ENCODE assay signal across 8 cellular contexts in the genomic region with DNA sequence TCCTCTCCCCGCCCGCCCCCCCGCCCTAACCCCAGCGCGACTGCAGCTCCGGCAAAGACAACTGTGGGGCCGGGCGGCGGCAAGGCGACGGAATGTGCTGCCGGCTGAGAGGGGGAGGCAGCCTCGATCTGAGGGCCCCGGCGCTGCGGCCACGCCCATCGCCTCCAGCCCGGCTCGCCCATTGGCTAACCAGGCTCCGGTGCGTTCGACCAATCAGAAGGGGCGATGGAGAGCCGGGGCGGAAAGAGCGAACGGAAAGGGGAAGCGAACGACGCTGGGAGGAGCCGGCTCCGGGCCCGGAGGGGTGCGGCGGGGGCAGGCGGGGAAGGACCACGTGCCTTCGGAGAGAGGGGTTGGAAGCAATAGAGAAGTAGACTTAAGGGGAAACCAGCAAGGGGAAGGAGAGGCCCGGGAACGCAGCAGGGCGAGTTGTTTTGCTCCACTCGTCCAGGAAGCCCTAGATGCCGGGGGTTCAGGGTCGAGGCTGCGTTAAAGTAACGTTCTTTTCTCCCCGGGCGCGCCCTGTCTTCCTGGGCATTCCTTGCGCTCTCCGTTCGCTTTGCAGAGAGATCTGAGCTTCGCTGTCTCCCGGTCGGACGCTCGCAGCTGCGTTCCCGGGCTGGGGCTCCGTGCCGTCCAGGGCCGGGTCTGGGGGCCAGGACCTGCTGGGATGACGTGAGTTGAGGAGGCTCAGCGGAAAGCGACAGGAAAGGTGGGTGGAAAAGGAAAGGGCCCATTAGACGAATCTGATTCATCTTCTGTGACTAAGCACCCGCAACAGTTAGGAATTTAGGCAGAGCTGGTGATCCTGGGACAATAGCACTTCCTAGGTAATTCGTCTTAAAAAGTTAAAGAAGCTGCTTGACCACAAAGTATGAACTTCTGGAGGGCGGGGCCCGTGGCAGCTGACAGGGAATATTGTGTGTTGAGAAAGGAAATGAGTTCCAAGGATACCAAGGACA. TPM values are rescaled to one million over a fixed set of nuclear protein-coding genes. Genes with fewer than 3 reads are reported as not detected.
DNase-seq lines count a peak whose midpoint lies in the region; ATAC-seq and TF ChIP-seq lines count a peak whose summit lies in the region.

A gene with protein sequence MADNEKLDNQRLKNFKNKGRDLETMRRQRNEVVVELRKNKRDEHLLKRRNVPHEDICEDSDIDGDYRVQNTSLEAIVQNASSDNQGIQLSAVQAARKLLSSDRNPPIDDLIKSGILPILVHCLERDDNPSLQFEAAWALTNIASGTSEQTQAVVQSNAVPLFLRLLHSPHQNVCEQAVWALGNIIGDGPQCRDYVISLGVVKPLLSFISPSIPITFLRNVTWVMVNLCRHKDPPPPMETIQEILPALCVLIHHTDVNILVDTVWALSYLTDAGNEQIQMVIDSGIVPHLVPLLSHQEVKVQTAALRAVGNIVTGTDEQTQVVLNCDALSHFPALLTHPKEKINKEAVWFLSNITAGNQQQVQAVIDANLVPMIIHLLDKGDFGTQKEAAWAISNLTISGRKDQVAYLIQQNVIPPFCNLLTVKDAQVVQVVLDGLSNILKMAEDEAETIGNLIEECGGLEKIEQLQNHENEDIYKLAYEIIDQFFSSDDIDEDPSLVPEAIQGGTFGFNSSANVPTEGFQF (minus strand): TSS at position 130 of the 962 bp plus-strand sequence. CDS start 289 bp downstream, outside the sequence.

- peak within 1 kb of the TSS; percentile 77 for H2BK120ac ChIP-seq in IMR-90 (ENCODE audit: low read depth, low read length)

- TSS peak; percentile 73 for BruUV-seq in IMR-90 (replicated peaks; lab: Mats Ljungman, UMichigan)

- no peak for TF ChIP-seq RAD21 in IMR-90 (IDR thresholded peaks at IDR 0.05; ENCODE audit: low read length)

- peak within 1 kb of the TSS; percentile 65 for H3K18ac ChIP-seq in IMR-90 (ENCODE audit: low read depth, low read length)

- peak within 1 kb of the TSS; percentile 75 for H3K4me3 ChIP-seq in IMR-90 (ENCODE audit: insufficient read depth, low read depth, low read length)
- peak within 1 kb of the TSS; percentile 83 for H3K4me3 ChIP-seq in mononuclear cell (ENCODE audit: low read length)

- peaks cover 42% of the 10 kb centered on the region for H4K20me1 ChIP-seq in IMR-90 (ENCODE audit: insufficient read depth, low read length)

- H3K4me2 ChIP-seq in IMR-90 (ENCODE audit: low read depth, low read length) = peak within 1 kb of the TSS; percentile 97

- H4K5ac ChIP-seq in IMR-90 (ENCODE audit: low read depth, low read length) = peak within 1 kb of the TSS; percentile 32

- peak within 1 kb of the TSS; percentile 78 for H4K91ac ChIP-seq in IMR-90 (ENCODE audit: insufficient read depth, low read depth, low read length)

- CTCF ChIA-PET in IMR-90 (lab: Yijun Ruan, JAX) = no interaction called here

- POLR2A ChIA-PET in IMR-90 (lab: Charles Lee; ENCODE audit: unreplicated experiment) = interaction anchor here (0.5 kb wide), 1 partner anchor 138 kb away, joined by 3 read pairs; no protein-coding TSS in a partner anchor

- dilution Hi-C loops in IMR-90 (cut with HindIII; ENCODE audit: low sequenced_read_pairs, unreplicated experiment) = no loop called here

- TF ChIP-seq CTCF in IMR-90 (conservative IDR thresholded peaks at IDR 0.05; ENCODE audit: low read depth, low read length) = no peak

- H2AK9ac ChIP-seq in IMR-90 (replicated peaks; ENCODE audit: low read depth, low read length, poor library complexity) = peak within 1 kb of the TSS; percentile 93

- H3K23ac ChIP-seq in IMR-90 (ENCODE audit: low read depth, low read length) = peak within 1 kb of the TSS; percentile 84

- peak within 1 kb of the TSS; percentile 85 for H3K9ac ChIP-seq in IMR-90 (ENCODE audit: low read depth, low read length)

- peak; percentile 93 for ATAC-seq in GM21528 (IDR thresholded peaks at IDR 0.05; ENCODE audit: low FRiP score, unreplicated experiment)
- ATAC-seq in IMR-90 (ENCODE audit: low read depth) = peak; percentile 91

- H2BK15ac ChIP-seq in IMR-90 (ENCODE audit: low read depth, low read length) = peak within 1 kb of the TSS; percentile 70; the same call in 1 of the 3 replicates

- peak within 1 kb of the TSS; percentile 92 for H3K56ac ChIP-seq in IMR-90 (ENCODE audit: extremely low read depth, insufficient read depth, low read length)

- H2BK5ac ChIP-seq in IMR-90 (ENCODE audit: low read depth, low read length, poor library complexity, severe bottlenecking) = peak within 1 kb of the TSS; percentile 92

- H2AK5ac ChIP-seq in IMR-90 (ENCODE audit: low read depth, low read length) = peak within 1 kb of the TSS; percentile 73

- H2AFZ ChIP-seq in IMR-90 (replicated peaks; ENCODE audit: low read length, poor library complexity) = peak within 1 kb of the TSS; percentile 94

- H3K79me1 ChIP-seq in IMR-90 (ENCODE audit: low read depth in 1 of 2, low read length in 2 of 2) = peaks cover 16 to 27% of the 10 kb centered on the region in 2 experiments

- H3K9me1 ChIP-seq in IMR-90 (ENCODE audit: insufficient read depth, low read length) = peaks cover 3% of the 10 kb centered on the region; the same call in 1 of the 2 replicates

- 0% methylated on average over 29 of the region's 71 CpGs; no CpG with 5 or more reads in 1 of the 2 experiments for WGBS in IMR-90 (ENCODE audit: extremely low coverage in 2 of 2, insufficient read length in 1 of 2), 2 experiments

- TF ChIP-seq POLR2A in IMR-90 (IDR thresholded peaks at IDR 0.05; ENCODE audit: low read depth, low read length) = peak; percentile 93

- H3K4me1 ChIP-seq in IMR-90 (ENCODE audit: control insufficient read depth, insufficient read depth, low read length) (no peaks in the 10 kb centered on the region), mononuclear cell (ENCODE audit: insufficient read depth, low read length) (peaks cover 25% of the 10 kb centered on the region)

- intact Hi-C loops in IMR-90 (cut with micrococcal nuclease) = loop anchor here (5.0 to 10.0 kb wide), 2 partner anchors 192 to 659 kb away; a partner anchor contains a TSS

- H3K27me3 ChIP-seq in IMR-90 (ENCODE audit: control insufficient read depth, insufficient read depth, low read length) (no peaks in the 10 kb centered on the region), mononuclear cell (ENCODE audit: insufficient read depth, low read length) (no peaks in the 10 kb centered on the region)

- in situ Hi-C loops in IMR-90 (cut with MboI; ENCODE audit: low sequenced_read_pairs) = loop anchor here (10.0 kb wide), 1 partner anchor 659 kb away; a partner anchor contains a TSS

- H3K9me3 ChIP-seq in IMR-90 (ENCODE audit: control insufficient read depth, insufficient read depth, low read length) (no peaks in the 10 kb centered on the region), mononuclear cell (ENCODE audit: low read depth, low read length) (no peaks in the 10 kb centered on the region)

- peak within 1 kb of the TSS; percentile 75 to 93 for H4K8ac ChIP-seq in IMR-90 (ENCODE audit: low read depth in 2 of 2, low read length in 2 of 2)

- DNase-seq in DMS 273 (lab: John Stamatoyannopoulos, UW; ENCODE audit: unreplicated experiment) (peak; percentile 100), IMR-90 (peak; percentile 96), OCI-M1 (lab: John Stamatoyannopoulos, UW) (peak; percentile 97), activated T-cell treated with anti-CD3 and anti-CD28 coated beads for 24 hours (ENCODE audit: low read depth) (peak; percentile 96), epidermal melanocyte (ENCODE audit: insufficient read length, low spot score) (peak; percentile 94)
- DNase-seq in stimulated activated CD8-positive, alpha-beta memory T cell treated with anti-CD3 and anti-CD28 coated beads, Interleukin-4, amount 100 ng/mL, for 1 hour (ENCODE audit: low read depth in 2 of 2, low spot score in 1 of 2) = peak; percentile 92 to 94

- peak within 1 kb of the TSS; percentile 91 for H3K4ac ChIP-seq in IMR-90 (ENCODE audit: low read depth, low read length)

- no peaks in the 10 kb centered on the region; the same call in 1 of the 2 replicates for H3K36me3 ChIP-seq in IMR-90 (ENCODE audit: control insufficient read depth, insufficient read depth, low read length)

- peak within 1 kb of the TSS; percentile 90 for H3K14ac ChIP-seq in IMR-90 (replicated peaks; ENCODE audit: low read depth, low read length)

- peak within 1 kb of the TSS; percentile 95 for H3K27ac ChIP-seq in IMR-90 (ENCODE audit: insufficient read depth, low read length)

- H2BK20ac ChIP-seq in IMR-90 (ENCODE audit: low read depth, low read length) = peak within 1 kb of the TSS; percentile 62; the same call in 1 of the 2 replicates

TF ChIP-seq in IMR-90, 13 proteins besides CTCF, POLR2A, EP300 and RAD21 (continues in another document):
- TF ChIP-seq MAFK (IDR thresholded peaks at IDR 0.05; ENCODE audit: low read depth, low read length) = no peak
- no peak for TF ChIP-seq RFX5 (IDR thresholded peaks at IDR 0.05; ENCODE audit: low read depth, low read length)
- TF ChIP-seq CEBPB (IDR thresholded peaks at IDR 0.05; ENCODE audit: low read depth, low read length) = peak; percentile 55; the same call in 1 of the 2 replicates
- TF ChIP-seq RCOR1 (IDR thresholded peaks at IDR 0.05; ENCODE audit: insufficient replicate concordance, low read length) = no peak
- TF ChIP-seq, protein P1, sequence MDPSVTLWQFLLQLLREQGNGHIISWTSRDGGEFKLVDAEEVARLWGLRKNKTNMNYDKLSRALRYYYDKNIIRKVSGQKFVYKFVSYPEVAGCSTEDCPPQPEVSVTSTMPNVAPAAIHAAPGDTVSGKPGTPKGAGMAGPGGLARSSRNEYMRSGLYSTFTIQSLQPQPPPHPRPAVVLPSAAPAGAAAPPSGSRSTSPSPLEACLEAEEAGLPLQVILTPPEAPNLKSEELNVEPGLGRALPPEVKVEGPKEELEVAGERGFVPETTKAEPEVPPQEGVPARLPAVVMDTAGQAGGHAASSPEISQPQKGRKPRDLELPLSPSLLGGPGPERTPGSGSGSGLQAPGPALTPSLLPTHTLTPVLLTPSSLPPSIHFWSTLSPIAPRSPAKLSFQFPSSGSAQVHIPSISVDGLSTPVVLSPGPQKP (IDR thresholded peaks at IDR 0.05; ENCODE audit: borderline replicate concordance, low read depth, low read length) = no peak
- TF ChIP-seq NFE2L2 (IDR thresholded peaks at IDR 0.05; ENCODE audit: low read depth, low read length) = no peak; the same call in 1 of the 2 replicates
- no peak for TF ChIP-seq SMC3 (IDR thresholded peaks at IDR 0.05; ENCODE audit: low read depth, low read length)
- TF ChIP-seq, protein P2, sequence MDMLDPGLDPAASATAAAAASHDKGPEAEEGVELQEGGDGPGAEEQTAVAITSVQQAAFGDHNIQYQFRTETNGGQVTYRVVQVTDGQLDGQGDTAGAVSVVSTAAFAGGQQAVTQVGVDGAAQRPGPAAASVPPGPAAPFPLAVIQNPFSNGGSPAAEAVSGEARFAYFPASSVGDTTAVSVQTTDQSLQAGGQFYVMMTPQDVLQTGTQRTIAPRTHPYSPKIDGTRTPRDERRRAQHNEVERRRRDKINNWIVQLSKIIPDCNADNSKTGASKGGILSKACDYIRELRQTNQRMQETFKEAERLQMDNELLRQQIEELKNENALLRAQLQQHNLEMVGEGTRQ (IDR thresholded peaks at IDR 0.05; ENCODE audit: low read depth, low read length) = peak; percentile 85

RNA-seq across cellular contexts. Expression of the gene that starts here (rescaled TPM):
- total RNA-seq in IMR-90 (2012; rRNA removed) (46.1 and 57.8 TPM in 2 replicates), mononuclear cell (32.8 TPM)
- 11.0 and 12.9 TPM in 2 replicates for polyA plus RNA-seq in IMR-90 (2012; rRNA removed)
- polyA plus RNA-seq in IMR-90 (2012; cell fraction: cytosol; rRNA removed) = 2.6 and 4.2 TPM in 2 replicates
- 1.5 and 8.4 TPM in 2 replicates for polyA plus RNA-seq in IMR-90 (2012; cell fraction: nucleus; rRNA removed; ENCODE audit: low replicate concordance)

Comparison
In these comparisons a context has a peak if more than half of its experiments do, and no peak if none do; other contexts are left out.
1. Peak in every context shown above with its lines: DNase-seq, ATAC-seq, H3K4me3 ChIP-seq and H3K27ac ChIP-seq.